ENCODE assay signal across 19 cellular contexts in the genomic region with DNA sequence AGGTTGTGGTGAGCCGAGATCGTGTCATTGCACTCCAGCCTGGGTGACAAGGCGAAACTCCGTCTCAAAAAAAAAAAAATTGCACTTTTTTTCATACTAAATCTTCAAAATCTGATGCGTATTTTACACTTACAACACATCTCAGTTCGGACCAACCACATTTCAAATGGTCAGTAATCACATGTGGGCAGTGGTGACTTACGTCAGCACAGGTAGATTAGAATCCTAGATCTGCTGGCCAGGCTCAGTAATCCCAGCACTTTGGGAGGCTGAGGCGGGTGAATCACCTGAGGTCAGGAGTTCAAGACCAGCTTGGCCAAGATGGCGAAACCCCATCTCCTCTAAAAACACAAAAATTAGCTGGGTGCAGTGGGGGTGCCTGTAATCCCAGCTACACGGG. TPM values are rescaled to one million over a fixed set of nuclear protein-coding genes. Genes with fewer than 3 reads are reported as not detected.
DNase-seq lines count a peak whose midpoint lies in the region; ATAC-seq, FAIRE-seq and TF ChIP-seq lines count a peak whose summit lies in the region.
"Had no signal": no experiment of that assay in that cellular context is flagged by ENCODE, and none has a peak within 500 bp of the region (broad histone marks: within the 10 kb centered on the region; RNA-seq: fewer than 3 reads in every experiment).

No MANE protein-coding gene starts in this region.

- no peaks in the 10 kb centered on the region for H3K27me3 Mint-ChIP-seq in activated naive CD4-positive, alpha-beta T cell treated with anti-CD3 and anti-CD28 coated beads for 36 hours (ENCODE audit: low read depth)

- H3K36me3 Mint-ChIP-seq in activated naive CD4-positive, alpha-beta T cell treated with anti-CD3 and anti-CD28 coated beads for 36 hours (ENCODE audit: low read depth) = peaks cover 26% of the 10 kb centered on the region

- H3K9me3 ChIP-seq in K562 (replicated peaks; ENCODE audit: control insufficient read depth, insufficient read depth, low read depth, low read length) (no peaks in the 10 kb centered on the region), transverse colon (no peaks in the 10 kb centered on the region)
- H3K9me3 ChIP-seq: A549; BLaER1 treated with 17β-estradiol and CSF1 and Interleukin-3, amounts not matched to agents 10 nM and 100 nM; MG63 had no signal

- H4K20me1 ChIP-seq in K562 (replicated peaks; ENCODE audit: control insufficient read depth, insufficient read depth, low read length) = peaks cover 14% of the 10 kb centered on the region

- no peak overlapping the region for H3K9ac ChIP-seq in K562 (ENCODE audit: insufficient read depth in 1 of 2, low read depth in 2 of 2, low read length in 2 of 2)
- H3K9ac ChIP-seq: BLaER1 treated with 17β-estradiol and CSF1 and Interleukin-3, amounts not matched to agents 10 nM and 100 nM had no signal

- no peak for TF ChIP-seq EP300 in K562 (IDR thresholded peaks at IDR 0.05; ENCODE audit: low read length)
- no peak for TF ChIP-seq EP300 in transverse colon (IDR thresholded peaks at IDR 0.05; ENCODE audit: low read depth)

- TF ChIP-seq POLR2A in K562 (conservative IDR thresholded peaks at IDR 0.05) = no peak
- TF ChIP-seq POLR2A in transverse colon (IDR thresholded peaks at IDR 0.05) = no peak

- no peak overlapping the region for H3K27ac Mint-ChIP-seq in activated naive CD4-positive, alpha-beta T cell treated with anti-CD3 and anti-CD28 coated beads for 36 hours
- H3K27ac Mint-ChIP-seq: HFFc6 had no signal

- H3K27ac ChIP-seq in K562 (ENCODE audit: extremely low read depth, low read depth, low read length) (no peak overlapping the region), transverse colon (no peak overlapping the region)
- H3K27ac ChIP-seq: A549, PC-9 had no signal

- in situ Hi-C loops in K562 (cut with MboI) = no loop called here
- in situ Hi-C loops in transverse colon (cut with MboI; ENCODE audit: low pct_ligation_motif_present in 1 of 4, low pct_unique_long_range_greater_than_20kb in 1 of 4, low sequenced_read_pairs in 3 of 4) = no loop called here

- no peak for TF ChIP-seq RAD21 in K562 (CRISPR knock-in tag; conservative IDR thresholded peaks at IDR 0.05 in 1 of 2, IDR thresholded peaks at IDR 0.05 in 1 of 2)

- H3K9me1 ChIP-seq in K562 (ENCODE audit: control insufficient read depth, insufficient read depth, low read length) = no peaks in the 10 kb centered on the region

- CTCF ChIA-PET in activated naive CD4-positive, alpha-beta T cell treated with anti-CD3 and anti-CD28 coated beads for 36 hours (lab: Charles Lee) = no interaction called here
- CTCF ChIA-PET in K562 (lab: Yijun Ruan, JAX; ENCODE audit: low intra/inter-chr PET ratio) = no interaction called here

- WGBS in K562 (ENCODE audit: insufficient coverage, low coverage, missing lambda C conversion rate) = 50% methylated on average over 10 of the region's 10 CpGs
- WGBS in transverse colon (ENCODE audit: low coverage in 1 of 2), 2 donors = 85 to 90% methylated on average over 4 to 10 of the region's 10 CpGs

- peaks cover 41% of the 10 kb centered on the region for H3K4me1 Mint-ChIP-seq in activated naive CD4-positive, alpha-beta T cell treated with anti-CD3 and anti-CD28 coated beads for 36 hours (ENCODE audit: low read depth)

- H2AFZ ChIP-seq in K562 (ENCODE audit: low read depth, low read length) = 0 out of 2 replicates have a peak overlapping the region, but pooled peaks have one; percentile 7
- H2AFZ ChIP-seq: PC-9 had no signal

- no peak overlapping the region for H3K4me3 ChIP-seq in K562
- H3K4me3 ChIP-seq in transverse colon = no peak overlapping the region
- H3K4me3 ChIP-seq: A549; BLaER1 treated with 17β-estradiol and CSF1 and Interleukin-3, amounts not matched to agents 10 nM and 100 nM; MG63; PC-9 had no signal

- no peak for ATAC-seq in K562
- ATAC-seq: A549 had no signal

- peak; percentile 6 for FAIRE-seq in K562 (lab: Jason Lieb, UNC)
- FAIRE-seq: A549 had no signal

- H3K4me1 ChIP-seq in K562 (replicated peaks in 1 of 2; ENCODE audit: control insufficient read depth in 2 of 2, insufficient read depth in 2 of 2, low read length in 2 of 2) = peaks cover 33 to 51% of the 10 kb centered on the region in 2 experiments
- H3K4me1 ChIP-seq in transverse colon = peaks cover 21 to 37% (median 28%) of the 10 kb centered on the region in 4 donors

- H3K4me2 ChIP-seq in K562 (ENCODE audit: insufficient read depth, low read length) = no peak overlapping the region
- H3K4me2 ChIP-seq: A549 had no signal

- no peaks in the 10 kb centered on the region for H3K9me3 Mint-ChIP-seq in activated naive CD4-positive, alpha-beta T cell treated with anti-CD3 and anti-CD28 coated beads for 36 hours

- TF ChIP-seq CTCF in K562 (IDR thresholded peaks at IDR 0.05 in 2 of 3, conservative IDR thresholded peaks at IDR 0.05 in 1 of 3; ENCODE audit: insufficient read depth in 2 of 3, low read depth in 1 of 3, low read length in 3 of 3) (no peak), transverse colon (IDR thresholded peaks at IDR 0.05) (no peak)

- H3K27me3 ChIP-seq in K562 (ENCODE audit: control insufficient read depth in 2 of 2, insufficient read depth in 2 of 2, low read length in 2 of 2) = no peaks in the 10 kb centered on the region
- no peaks in the 10 kb centered on the region for H3K27me3 ChIP-seq in transverse colon
- H3K27me3 ChIP-seq: BLaER1 treated with 17β-estradiol and CSF1 and Interleukin-3, amounts not matched to agents 10 nM and 100 nM; MG63 had no signal

- H3K36me3 ChIP-seq in K562 (ENCODE audit: control insufficient read depth, insufficient read depth, low read length) = peaks cover 36% of the 10 kb centered on the region
- peaks cover 0 to 4% (median under 1%) of the 10 kb centered on the region in 4 donors for H3K36me3 ChIP-seq in transverse colon

- no TSS peak for BruUV-seq in K562 (replicated peaks; lab: Mats Ljungman, UMichigan)

- peak overlapping the region; percentile 29 for H3K4me3 Mint-ChIP-seq in activated naive CD4-positive, alpha-beta T cell treated with anti-CD3 and anti-CD28 coated beads for 36 hours
- H3K4me3 Mint-ChIP-seq: HFFc6 had no signal

- no peak for DNase-seq in activated naive CD4-positive, alpha-beta T cell treated with anti-CD3 and anti-CD28 coated beads for 36 hours
- no peak for DNase-seq in activated naive CD4-positive, alpha-beta T cell (lab: John Stamatoyannopoulos, UW)
- DNase-seq in K562 (ENCODE audit: extremely low read depth in 1 of 4, low spot score in 3 of 4) (no peak), transverse colon (no peak), COLO829 (ENCODE audit: low spot score) (no peak), DMS114 treated with DMSO at 0.1 percent for 48 hours (lab: John Stamatoyannopoulos, UW; ENCODE audit: unreplicated experiment) (no peak)
- DNase-seq: DND-41, HFFc6, Karpas-422, MG63, NCI-H1048, NCI-H1436, NCI-H2029, NCI-H2171, NCI-H526, PC-9, SIG-M5 had no signal

- intact Hi-C loops in activated naive CD4-positive, alpha-beta T cell treated with anti-CD3 and anti-CD28 coated beads for 36 hours (cut with micrococcal nuclease) = loop anchor here (5.0 to 10.0 kb wide), 2 partner anchors 902 to 1840 kb away; no protein-coding TSS in a partner anchor
- intact Hi-C loops in K562 (cut with micrococcal nuclease) = loop anchor here (5.0 kb wide), 1 partner anchor 48 kb away; the partner anchor contains the start of gene KLF1
- intact Hi-C loops in transverse colon (cut with DNase I; ENCODE audit: low total_unique reads) = no loop called here

- POLR2A ChIA-PET in K562 (lab: Yijun Ruan, JAX) = interaction anchor here (1.0 kb wide), 1 partner anchor 48 kb away, joined by 3 read pairs; no protein-coding TSS in a partner anchor

- H3K79me2 ChIP-seq in K562 (ENCODE audit: control insufficient read depth, insufficient read depth, low read length) = peaks cover 67% of the 10 kb centered on the region

RNA-seq across cellular contexts. Expression of gene FARSA, which starts 1.6 kb away (rescaled TPM):
- total RNA-seq in activated naive CD4-positive, alpha-beta T cell treated with anti-CD3 and anti-CD28 coated beads for 36 hours = 10 to 100 TPM; 77.9 to 82.8 TPM
- total RNA-seq in K562 (2011; cell fraction: chromatin; rRNA removed; ENCODE audit: low replicate concordance) = 40.0 and 119 TPM in 2 replicates
- total RNA-seq in K562 (2011; cell fraction: nucleolus; rRNA removed) = 123 and 134 TPM in 2 replicates
- 41.9 and 67.4 TPM in 2 replicates for total RNA-seq in K562 (2011; cell fraction: nucleoplasm; rRNA removed)
- total RNA-seq in K562 (2014; rRNA removed) (186 and 188 TPM in 2 replicates), K562 (2014; rRNA removed; fragmentation: Illumina TruSeq; extraction: Trizol) (23.7 and 36.8 TPM in 2 replicates), K562 (2015; rRNA removed; fragmentation: Illumina TruSeq; extraction: Trizol) (89.6 and 102 TPM in 2 replicates), K562 (2021) (237 TPM in 2 replicates), transverse colon (10 to 100 TPM; 18.0 to 40.8 (median 32.6) TPM)
- polyA plus RNA-seq in K562 (2011; rRNA removed) (25.2 and 39.6 TPM in 2 replicates), K562 (2014; fragmentation: Illumina TruSeq; extraction: Trizol) (173 and 186 TPM in 2 replicates), K562 (2014; fragmentation: Nextera tagmentation; extraction: Ambion mirVana) (10 to 100 TPM; 32.6 to 40.0 TPM), K562 (2014; rRNA removed) (117 and 142 TPM in 2 replicates)
- 37.9 and 94.3 TPM in 2 replicates for polyA plus RNA-seq in K562 (2011; cell fraction: cytosol; rRNA removed)
- 112 and 187 TPM in 2 replicates for polyA plus RNA-seq in K562 (2011; cell fraction: nucleus; rRNA removed)
- polyA plus RNA-seq in K562 (2012) = 137 and 208 TPM in 2 replicates
- polyA minus RNA-seq in K562 (2011; rRNA and poly(A)+ RNA removed) = 10.9 and 13.1 TPM in 2 replicates
- 49.3 and 54.1 TPM in 2 replicates for polyA minus RNA-seq in K562 (2011; cell fraction: cytosol; rRNA and poly(A)+ RNA removed)
- 39.9 and 40.1 TPM in 2 replicates for polyA minus RNA-seq in K562 (2011; cell fraction: nucleus; rRNA and poly(A)+ RNA removed)

RNA-seq across cellular contexts. Expression of gene CALR, which starts 3.3 kb away (rescaled TPM):
- total RNA-seq in activated naive CD4-positive, alpha-beta T cell treated with anti-CD3 and anti-CD28 coated beads for 36 hours = 100 to 1,000 TPM; 407 to 431 TPM
- 1,154 and 1,519 TPM in 2 replicates for total RNA-seq in K562 (2011; cell fraction: chromatin; rRNA removed; ENCODE audit: low replicate concordance)
- 2,017 and 2,086 TPM in 2 replicates for total RNA-seq in K562 (2011; cell fraction: nucleolus; rRNA removed)
- 1,334 and 1,801 TPM in 2 replicates for total RNA-seq in K562 (2011; cell fraction: nucleoplasm; rRNA removed)
- total RNA-seq in K562 (2014; rRNA removed) (673 and 912 TPM in 2 replicates), K562 (2014; rRNA removed; fragmentation: Illumina TruSeq; extraction: Trizol) (473 and 509 TPM in 2 replicates), K562 (2015; rRNA removed; fragmentation: Illumina TruSeq; extraction: Trizol) (794 and 811 TPM in 2 replicates), K562 (2021) (730 and 790 TPM in 2 replicates), transverse colon (100 to 1,000 TPM; 181 to 444 (median 317) TPM)
- polyA plus RNA-seq in K562 (2011; rRNA removed) (628 and 644 TPM in 2 replicates), K562 (2014; fragmentation: Illumina TruSeq; extraction: Trizol) (643 and 731 TPM in 2 replicates), K562 (2014; fragmentation: Nextera tagmentation; extraction: Ambion mirVana) (100 to 1,000 TPM; 126 to 147 TPM), K562 (2014; rRNA removed) (642 and 658 TPM in 2 replicates)
- polyA plus RNA-seq in K562 (2011; cell fraction: cytosol; rRNA removed) = 488 and 529 TPM in 2 replicates
- polyA plus RNA-seq in K562 (2011; cell fraction: nucleus; rRNA removed) = 369 and 585 TPM in 2 replicates
- 684 and 846 TPM in 2 replicates for polyA plus RNA-seq in K562 (2012)
- polyA minus RNA-seq in K562 (2011; rRNA and poly(A)+ RNA removed) = 673 and 889 TPM in 2 replicates
- polyA minus RNA-seq in K562 (2011; cell fraction: cytosol; rRNA and poly(A)+ RNA removed) = 377 and 404 TPM in 2 replicates
- polyA minus RNA-seq in K562 (2011; cell fraction: nucleus; rRNA and poly(A)+ RNA removed) = 138 and 244 TPM in 2 replicates

RNA-seq across cellular contexts. Expression of gene RAD23A, which starts 10.6 kb away (rescaled TPM):
- 100 to 1,000 TPM; 219 to 223 TPM for total RNA-seq in activated naive CD4-positive, alpha-beta T cell treated with anti-CD3 and anti-CD28 coated beads for 36 hours
- total RNA-seq in K562 (2011; cell fraction: chromatin; rRNA removed; ENCODE audit: low replicate concordance) = 62.5 and 156 TPM in 2 replicates
- total RNA-seq in K562 (2011; cell fraction: nucleolus; rRNA removed) = 117 and 120 TPM in 2 replicates
- 89.2 and 96.1 TPM in 2 replicates for total RNA-seq in K562 (2011; cell fraction: nucleoplasm; rRNA removed)
- 181 and 279 TPM in 2 replicates for total RNA-seq in K562 (2014; rRNA removed)
- total RNA-seq in K562 (2014; rRNA removed; fragmentation: Illumina TruSeq; extraction: Trizol) = 47.8 and 56.5 TPM in 2 replicates
- 102 and 103 TPM in 2 replicates for total RNA-seq in K562 (2015; rRNA removed; fragmentation: Illumina TruSeq; extraction: Trizol)
- 143 and 155 TPM in 2 replicates for total RNA-seq in K562 (2021)
- 44.1 and 61.2 TPM in 2 replicates for polyA plus RNA-seq in K562 (2011; rRNA removed)
- 93.6 and 155 TPM in 2 replicates for polyA plus RNA-seq in K562 (2011; cell fraction: cytosol; rRNA removed)
- polyA plus RNA-seq in K562 (2011; cell fraction: nucleus; rRNA removed) = 108 and 152 TPM in 2 replicates
- polyA plus RNA-seq in K562 (2012) = 184 and 224 TPM in 2 replicates
- polyA plus RNA-seq in K562 (2014; fragmentation: Illumina TruSeq; extraction: Trizol) = 179 and 212 TPM in 2 replicates
- polyA plus RNA-seq in K562 (2014; fragmentation: Nextera tagmentation; extraction: Ambion mirVana) = 10 to 100 TPM in 1 of 2 experiments, 1 to 10 TPM in 1; 9.5 to 40.4 TPM
- 101 and 127 TPM in 2 replicates for polyA plus RNA-seq in K562 (2014; rRNA removed)
- polyA minus RNA-seq in K562 (2011; rRNA and poly(A)+ RNA removed) = 33.9 and 34.4 TPM in 2 replicates
- polyA minus RNA-seq in K562 (2011; cell fraction: cytosol; rRNA and poly(A)+ RNA removed) = 98.0 and 181 TPM in 2 replicates
- polyA minus RNA-seq in K562 (2011; cell fraction: nucleus; rRNA and poly(A)+ RNA removed) = 31.2 and 37.4 TPM in 2 replicates
- 10 to 100 TPM; 57.9 to 87.9 (median 75.9) TPM for total RNA-seq in transverse colon

RNA-seq across cellular contexts. Expression of gene SYCE2, which starts 16.0 kb away (rescaled TPM):
- total RNA-seq in activated naive CD4-positive, alpha-beta T cell treated with anti-CD3 and anti-CD28 coated beads for 36 hours = 1 to 10 TPM; 3.4 to 5.4 TPM
- total RNA-seq in K562 (2011; cell fraction: chromatin; rRNA removed; ENCODE audit: low replicate concordance) = 1.0 TPM in 1 of 2 replicates, not detected in the other
- total RNA-seq in K562 (2011; cell fraction: nucleolus; rRNA removed) = not detected in 2 replicates
- total RNA-seq in K562 (2011; cell fraction: nucleoplasm; rRNA removed) = not detected in 2 replicates
- total RNA-seq in K562 (2014; rRNA removed) (0.98 and 1.5 TPM in 2 replicates), K562 (2014; rRNA removed; fragmentation: Illumina TruSeq; extraction: Trizol) (0.57 and 1.2 TPM in 2 replicates), K562 (2015; rRNA removed; fragmentation: Illumina TruSeq; extraction: Trizol) (0.62 and 0.79 TPM in 2 replicates), K562 (2021) (0.67 and 0.69 TPM in 2 replicates), transverse colon (under 1 TPM in 1 of 4 donors, not detected in 3; 0.68 TPM)
- polyA plus RNA-seq in K562 (2011; rRNA removed) (1.2 and 1.7 TPM in 2 replicates), K562 (2014; fragmentation: Illumina TruSeq; extraction: Trizol) (2.1 TPM in 2 replicates), K562 (2014; fragmentation: Nextera tagmentation; extraction: Ambion mirVana) (under 1 TPM; 0.92 to 0.99 TPM), K562 (2014; rRNA removed) (0.85 and 2.1 TPM in 2 replicates)
- 0.96 and 1.1 TPM in 2 replicates for polyA plus RNA-seq in K562 (2011; cell fraction: cytosol; rRNA removed)
- 0.46 and 0.77 TPM in 2 replicates for polyA plus RNA-seq in K562 (2011; cell fraction: nucleus; rRNA removed)
- polyA plus RNA-seq in K562 (2012) = 1.4 and 4.3 TPM in 2 replicates
- polyA minus RNA-seq in K562 (2011; rRNA and poly(A)+ RNA removed) = 0.36 TPM in 1 of 2 replicates, not detected in the other
- 1.5 TPM in 1 of 2 replicates, not detected in the other for polyA minus RNA-seq in K562 (2011; cell fraction: cytosol; rRNA and poly(A)+ RNA removed)
- not detected in 2 replicates for polyA minus RNA-seq in K562 (2011; cell fraction: nucleus; rRNA and poly(A)+ RNA removed)

RNA-seq across cellular contexts. Expression of gene GADD45GIP1, which starts 22.0 kb away (rescaled TPM):
- total RNA-seq in activated naive CD4-positive, alpha-beta T cell treated with anti-CD3 and anti-CD28 coated beads for 36 hours = 10 to 100 TPM; 27.4 to 28.6 TPM
- 2.1 and 5.5 TPM in 2 replicates for total RNA-seq in K562 (2011; cell fraction: chromatin; rRNA removed; ENCODE audit: low replicate concordance)
- total RNA-seq in K562 (2011; cell fraction: nucleolus; rRNA removed) = 10.1 and 11.0 TPM in 2 replicates
- 7.2 TPM in 2 replicates for total RNA-seq in K562 (2011; cell fraction: nucleoplasm; rRNA removed)
- total RNA-seq in K562 (2014; rRNA removed) = 143 and 161 TPM in 2 replicates
- total RNA-seq in K562 (2014; rRNA removed; fragmentation: Illumina TruSeq; extraction: Trizol) = 9.1 and 12.9 TPM in 2 replicates
- 39.5 and 40.1 TPM in 2 replicates for total RNA-seq in K562 (2015; rRNA removed; fragmentation: Illumina TruSeq; extraction: Trizol)
- 47.3 and 48.8 TPM in 2 replicates for total RNA-seq in K562 (2021)
- 29.2 and 30.4 TPM in 2 replicates for polyA plus RNA-seq in K562 (2011; rRNA removed)
- 29.3 and 72.0 TPM in 2 replicates for polyA plus RNA-seq in K562 (2011; cell fraction: cytosol; rRNA removed)
- 15.3 and 17.2 TPM in 2 replicates for polyA plus RNA-seq in K562 (2011; cell fraction: nucleus; rRNA removed)
- polyA plus RNA-seq in K562 (2012) = 35.2 and 43.7 TPM in 2 replicates
- 11.5 and 20.3 TPM in 2 replicates for polyA plus RNA-seq in K562 (2014; fragmentation: Illumina TruSeq; extraction: Trizol)
- polyA plus RNA-seq in K562 (2014; fragmentation: Nextera tagmentation; extraction: Ambion mirVana) = 1 to 10 TPM; 5.1 to 6.8 TPM
- 114 and 122 TPM in 2 replicates for polyA plus RNA-seq in K562 (2014; rRNA removed)
- 4.2 and 6.1 TPM in 2 replicates for polyA minus RNA-seq in K562 (2011; rRNA and poly(A)+ RNA removed)
- 9.9 and 13.6 TPM in 2 replicates for polyA minus RNA-seq in K562 (2011; cell fraction: cytosol; rRNA and poly(A)+ RNA removed)
- 4.6 and 5.3 TPM in 2 replicates for polyA minus RNA-seq in K562 (2011; cell fraction: nucleus; rRNA and poly(A)+ RNA removed)
- 10 to 100 TPM; 28.6 to 55.0 (median 33.6) TPM for total RNA-seq in transverse colon
